Comparison of ENCODE assay signal across 4 cellular contexts in the genomic region with DNA sequence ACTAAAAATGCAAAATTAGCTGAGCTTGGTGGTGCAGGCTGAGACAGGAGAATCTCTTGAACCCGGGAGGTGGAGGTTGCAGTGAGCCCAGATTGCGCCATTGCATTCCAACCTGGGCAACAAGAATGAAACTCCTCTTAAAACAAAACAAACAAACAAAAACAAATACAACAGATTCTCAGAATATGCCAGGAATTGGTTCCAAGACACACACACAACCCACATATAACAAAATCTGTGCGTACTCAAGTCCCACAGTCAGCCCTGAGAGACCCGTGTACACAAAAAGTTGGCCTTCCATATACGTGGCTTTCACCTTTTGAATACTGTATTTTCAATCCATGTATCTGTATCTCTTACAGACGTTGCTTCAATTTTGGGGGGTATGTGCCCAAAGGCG.
"Had no signal": no experiment of that assay in that cellular context is flagged by ENCODE, and none has a peak within 500 bp of the region (broad histone marks: within the 10 kb centered on the region; RNA-seq: fewer than 3 reads in every experiment).

No MANE protein-coding gene starts in this region.

- H3K9me3 Mint-ChIP-seq: GM23338, H9 had no signal

- H3K4me2 ChIP-seq: GM23338 had no signal

- FAIRE-seq: H1 had no signal

- ATAC-seq: GM23338 had no signal

- H3K4me3 Mint-ChIP-seq: GM23338, H9 had no signal

- H3K4me3 ChIP-seq: GM23338 had no signal

- H3K27ac Mint-ChIP-seq: GM23338, H9 had no signal

- H3K27ac ChIP-seq: HL-60 had no signal

- DNase-seq: H9 had no signal
